ENCODE assay signal across 1 cellular context in genomic region chr5:69206528-69207190, GRCh38.
TF ChIP-seq lines count a peak whose summit lies in the region.

No MANE protein-coding gene starts in this region.

TF ChIP-seq in IMR-90, 13 proteins besides CTCF, POLR2A, EP300 and RAD21:
- TF ChIP-seq RFX5 (IDR thresholded peaks at IDR 0.05; ENCODE audit: low read depth, low read length) (no peak), BHLHE40 (IDR thresholded peaks at IDR 0.05; ENCODE audit: low read depth, low read length) (peak; percentile 69)
